Comparison of ENCODE assay signal across 9 cellular contexts in genomic region chr15:76285241-76285825, GRCh38. TPM values are rescaled to one million over a fixed set of nuclear protein-coding genes. Genes with fewer than 3 reads are reported as not detected.
DNase-seq lines count a peak whose midpoint lies in the region; TF ChIP-seq lines count a peak whose summit lies in the region.
"Had no signal": no experiment of that assay in that cellular context is flagged by ENCODE, and none has a peak within 500 bp of the region (broad histone marks: within the 10 kb centered on the region; RNA-seq: fewer than 3 reads in every experiment).

No MANE protein-coding gene starts in this region.

- H3K36me3 Mint-ChIP-seq in brain (peaks cover 73% of the 10 kb centered on the region), neural crest cell (ENCODE audit: low read depth) (peaks cover 7% of the 10 kb centered on the region)

- H3K27me3 Mint-ChIP-seq in brain, result no peaks in the 10 kb centered on the region
- no peaks in the 10 kb centered on the region for H3K27me3 Mint-ChIP-seq in neural crest cell (ENCODE audit: low read depth)

- H3K4me3 Mint-ChIP-seq in brain (no peak overlapping the region), neural crest cell (no peak overlapping the region)

- DNase-seq in NCI-H1417 (lab: John Stamatoyannopoulos, UW), result peak in 2 of 3 experiments; percentile 6 to 34
- DNase-seq in NCI-H1417 treated with DMSO at 0.1 percent for 48 hours (lab: John Stamatoyannopoulos, UW), result no peak
- DNase-seq in Kasumi-1 (lab: John Stamatoyannopoulos, UW), result peak; percentile 25 to 27
- no peak for DNase-seq in neural crest cell (ENCODE audit: low read depth, low spot score)
- DNase-seq in activated CD8-positive, alpha-beta memory T cell treated with anti-CD3 and anti-CD28 coated beads, Interleukin-2, amount 50 U/mL, for 48 hours, result no peak
- DNase-seq in islet precursor cell, result no peak
- no peak for DNase-seq in DMS79 (lab: John Stamatoyannopoulos, UW)

- H3K27ac Mint-ChIP-seq in brain, result no peak overlapping the region
- no peak overlapping the region for H3K27ac Mint-ChIP-seq in neural crest cell (ENCODE audit: unreplicated experiment)

- no peaks in the 10 kb centered on the region for H3K4me1 Mint-ChIP-seq in brain
- no peaks in the 10 kb centered on the region for H3K4me1 Mint-ChIP-seq in neural crest cell

- H3K9me3 Mint-ChIP-seq in brain (no peaks in the 10 kb centered on the region), neural crest cell (no peaks in the 10 kb centered on the region)

- TF ChIP-seq CTCF in brain (conservative IDR thresholded peaks at IDR 0.05), result peak; percentile 18 to 52
- peak; percentile 58 for TF ChIP-seq CTCF in neural crest cell (conservative IDR thresholded peaks at IDR 0.05)

RNA-seq across cellular contexts. Expression of gene ETFA, which starts 25.9 kb away (rescaled TPM):
- 87.7 TPM for polyA plus RNA-seq in brain (ENCODE audit: insufficient read depth, low read depth, low replicate concordance)
- 109 and 119 TPM in 2 replicates for total RNA-seq in neural crest cell

RNA-seq across cellular contexts. Expression of gene ISL2, which starts 51.2 kb away (rescaled TPM):
- polyA plus RNA-seq in brain (ENCODE audit: insufficient read depth, low read depth, low replicate concordance), result 4.7 TPM
- 0.25 TPM in 1 of 2 replicates, not detected in the other for total RNA-seq in neural crest cell
- total RNA-seq: temporal lobe had no signal

Comparison
In these comparisons a context has a peak if more than half of its experiments do, and no peak if none do; other contexts are left out.
1. DNase-seq: peak in NCI-H1417 (2 of 3) and Kasumi-1 (2 of 2); none in NCI-H1417 treated with DMSO at 0.1 percent for 48 hours (single experiment), neural crest cell (single experiment), activated CD8-positive, alpha-beta memory T cell treated with anti-CD3 and anti-CD28 coated beads, Interleukin-2, amount 50 U/mL, for 48 hours (single experiment), islet precursor cell (single experiment) and DMS79 (single experiment).